8 cellular contexts compared by ENCODE assay signal in genomic region chr4:77074961-77075855, GRCh38.
DNase-seq lines count a peak whose midpoint lies in the region; ATAC-seq lines count a peak whose summit lies in the region.

No MANE protein-coding gene starts in this region.

- H3K27ac ChIP-seq in epithelial cell of prostate: peak overlapping the region; percentile 95

- H3K27me3 ChIP-seq in mucosa of stomach (ENCODE audit: control insufficient read depth, insufficient read depth, low read length): no peaks in the 10 kb centered on the region

- DNase-seq in NCI-H1417 (lab: John Stamatoyannopoulos, UW) (peak; percentile 24 to 81 (median 78)), NCI-H1417 treated with DMSO at 0.1 percent for 48 hours (lab: John Stamatoyannopoulos, UW) (no peak), NOMO-1 treated with DMSO at 0.1 percent for 48 hours (lab: John Stamatoyannopoulos, UW; ENCODE audit: unreplicated experiment) (peak; percentile 76), epithelial cell of prostate (ENCODE audit: low read depth, low spot score) (no peak)
- peak; percentile 44 for DNase-seq in activated CD8-positive, alpha-beta memory T cell treated with anti-CD3 and anti-CD28 coated beads, Interleukin-2, amount 50 U/mL, for 24 hours (ENCODE audit: extremely low read depth)
- DNase-seq in stimulated activated CD8-positive, alpha-beta memory T cell treated with anti-CD3 and anti-CD28 coated beads, Interleukin-7, amount 100 ng/mL, for 1 hour (ENCODE audit: low read depth in 2 of 2): peak; percentile 48 to 53

- peak overlapping the region; percentile 83 for H3K9ac ChIP-seq in mucosa of stomach (ENCODE audit: low read length)

- H3K4me1 ChIP-seq in mucosa of stomach (ENCODE audit: control insufficient read depth, insufficient read depth, low read length): peaks cover 23% of the 10 kb centered on the region

- ATAC-seq in HG02885 (IDR thresholded peaks at IDR 0.05; ENCODE audit: poor library complexity, unreplicated experiment): peak; percentile 64

- H3K9me3 ChIP-seq in mucosa of stomach (ENCODE audit: control insufficient read depth, low read length): no peaks in the 10 kb centered on the region

- H3K4me3 ChIP-seq in mucosa of stomach (ENCODE audit: low read length): peak overlapping the region; percentile 85

- no peaks in the 10 kb centered on the region for H3K36me3 ChIP-seq in mucosa of stomach (ENCODE audit: control insufficient read depth, insufficient read depth, low read length)

Comparison
In these comparisons a context has a peak if more than half of its experiments do, and no peak if none do; other contexts are left out.
1. DNase-seq: peak in NCI-H1417 (3 of 3), NOMO-1 treated with DMSO at 0.1 percent for 48 hours (single experiment), activated CD8-positive, alpha-beta memory T cell treated with anti-CD3 and anti-CD28 coated beads, Interleukin-2, amount 50 U/mL, for 24 hours (single experiment) and stimulated activated CD8-positive, alpha-beta memory T cell treated with anti-CD3 and anti-CD28 coated beads, Interleukin-7, amount 100 ng/mL, for 1 hour (2 of 2); none in NCI-H1417 treated with DMSO at 0.1 percent for 48 hours (single experiment) and epithelial cell of prostate (single experiment).